Comparison of ENCODE assay signal across 18 cellular contexts in the genomic region with DNA sequence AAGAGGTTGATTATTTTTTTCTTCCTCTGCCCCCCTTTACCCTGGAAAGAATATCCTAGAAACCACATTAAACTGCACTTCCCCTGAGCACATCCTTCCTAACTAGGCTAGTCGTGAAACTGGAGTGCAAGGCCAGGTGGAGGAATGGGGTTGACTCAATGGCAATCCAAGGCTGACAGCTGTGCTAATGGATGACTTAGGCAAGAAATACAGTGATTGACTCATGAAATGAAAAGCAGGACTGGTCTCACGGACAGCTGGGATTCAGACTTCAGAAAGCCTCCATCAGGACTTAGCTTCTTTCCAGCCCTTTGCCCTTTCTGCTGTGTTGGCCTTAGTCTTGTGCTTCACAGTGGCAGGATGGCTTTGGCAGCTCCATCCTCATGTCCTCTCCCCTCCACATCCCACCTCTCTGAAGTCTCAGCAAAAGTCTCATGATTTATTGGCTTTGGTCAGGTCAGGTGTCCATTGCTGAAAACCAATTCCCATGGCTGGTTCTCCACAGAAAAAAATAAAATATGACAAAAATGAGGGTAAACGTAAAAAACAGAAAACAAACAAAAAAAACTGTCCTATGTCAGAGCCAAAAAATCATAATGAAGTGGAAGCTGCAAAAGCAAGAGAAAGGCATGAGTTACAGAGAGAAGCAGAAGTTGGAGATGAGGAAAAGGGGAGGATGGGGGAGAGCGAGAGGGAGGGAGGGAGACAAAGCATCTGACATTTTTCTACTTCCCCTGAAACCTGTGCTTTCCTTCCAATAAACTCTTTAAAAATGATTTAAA. TPM values are rescaled to one million over a fixed set of nuclear protein-coding genes. Genes with fewer than 3 reads are reported as not detected.
DNase-seq lines count a peak whose midpoint lies in the region; ATAC-seq and TF ChIP-seq lines count a peak whose summit lies in the region.
"Had no signal": no experiment of that assay in that cellular context is flagged by ENCODE, and none has a peak within 500 bp of the region (broad histone marks: within the 10 kb centered on the region; RNA-seq: fewer than 3 reads in every experiment).

No MANE protein-coding gene starts in this region.

- 53 to 71% methylated on average over 4 of the region's 4 CpGs for WGBS in lower leg skin, 2 donors
- WGBS in ovary, 3 donors, result 35 to 65% (median 57%) methylated on average over 4 of the region's 4 CpGs

- H3K9me3 ChIP-seq in ovary, result no peaks in the 10 kb centered on the region
- H3K9me3 ChIP-seq: spleen had no signal

- H3K27ac ChIP-seq in ACC112 (ENCODE audit: low read depth, low read length) (peak overlapping the region; percentile 87; the same call in 1 of the 2 replicates), ovary (no peak overlapping the region)

- no peak overlapping the region for H2AFZ ChIP-seq in ACC112 (ENCODE audit: low read length, unreplicated experiment)

- no peaks in the 10 kb centered on the region for H3K79me2 ChIP-seq in ACC112 (ENCODE audit: control insufficient read depth, insufficient read depth, low read length, unreplicated experiment)

- no peak for TF ChIP-seq EP300 in ovary (IDR thresholded peaks at IDR 0.05)

- DNase-seq in RKO (ENCODE audit: low spot score) (peak; percentile 40), medulla oblongata (ENCODE audit: extremely low spot score) (peak; percentile 14), left lobe of liver (ENCODE audit: low spot score) (no peak), lower leg skin (ENCODE audit: low spot score in 2 of 2) (no peak), ovary (no peak), left ventricle myocardium superior (no peak)
- DNase-seq: activated CD4-positive, alpha-beta T cell treated with anti-CD3 and anti-CD28 coated beads, Interleukin-2, amount 50 U/mL, for 4 hours; activated effector memory CD4-positive, alpha-beta T cell treated with Interleukin-2 at 50 U/mL for 16 hours; DND-41; HFFc6; naive thymus-derived CD8-positive, alpha-beta T cell; NK-92 treated with Interleukin-12 subunit alpha and Interleukin-12 subunit beta, amount 100 ng/mL, for 24 hours; spleen; T-helper 17 cell had no signal

- ATAC-seq in HG02943 (IDR thresholded peaks at IDR 0.05; ENCODE audit: low read depth, unreplicated experiment), result peak; percentile 9
- ATAC-seq in left lobe of liver, result no peak
- ATAC-seq in left ventricle myocardium superior, result no peak
- ATAC-seq: esophagus mucosa; K562; naive thymus-derived CD8-positive, alpha-beta T cell; T-helper 17 cell had no signal

- peaks cover 29% of the 10 kb centered on the region for H3K4me1 ChIP-seq in ACC112 (ENCODE audit: control insufficient read depth, insufficient read depth, low read length, unreplicated experiment)
- peaks cover 5% of the 10 kb centered on the region for H3K4me1 ChIP-seq in ovary (ENCODE audit: insufficient read depth)

- H3K36me3 ChIP-seq in ACC112 (ENCODE audit: insufficient read depth, low read length) (no peaks in the 10 kb centered on the region), ovary (no peaks in the 10 kb centered on the region)
- H3K36me3 ChIP-seq: spleen had no signal

- intact Hi-C loops in lower leg skin (cut with DNase I; ENCODE audit: low total_unique reads) (no loop called here), ovary (cut with DNase I) (no loop called here), left ventricle myocardium superior (cut with micrococcal nuclease) (no loop called here)

- TF ChIP-seq CTCF in lower leg skin (IDR thresholded peaks at IDR 0.05) (no peak), ovary (IDR thresholded peaks at IDR 0.05) (no peak)

- no peaks in the 10 kb centered on the region for H3K27me3 ChIP-seq in ACC112 (ENCODE audit: insufficient read depth, low read length)
- H3K27me3 ChIP-seq in ovary, result no peaks in the 10 kb centered on the region

- H3K4me3 ChIP-seq in ACC112 (ENCODE audit: low read depth, low read length) (no peak overlapping the region), lower leg skin (ENCODE audit: low read depth, poor library complexity, severe bottlenecking) (no peak overlapping the region), ovary (no peak overlapping the region)
- H3K4me3 ChIP-seq: K562, spleen had no signal

- no peak for TF ChIP-seq POLR2A in lower leg skin (IDR thresholded peaks at IDR 0.05)
- TF ChIP-seq POLR2A in ovary (IDR thresholded peaks at IDR 0.05), result no peak

RNA-seq across cellular contexts. Expression of a gene that starts 33.9 kb away (rescaled TPM):
- total RNA-seq in left lobe of liver (20.7 TPM), lower leg skin (10 to 100 TPM; 11.6 to 13.6 (median 12.5) TPM), ovary (10 to 100 TPM; 12.1 to 20.3 (median 16.6) TPM), left ventricle myocardium superior (12.0 TPM)
- polyA plus RNA-seq in ovary, result 10 to 100 TPM; 10.9 to 19.1 TPM

Comparison
In these comparisons a context has a peak if more than half of its experiments do, and no peak if none do; other contexts are left out.
1. DNase-seq: peak in RKO (single experiment) and medulla oblongata (single experiment); none in left lobe of liver (single experiment), lower leg skin (0 of 2), ovary (0 of 5) and left ventricle myocardium superior (single experiment).